In the genomic region with DNA sequence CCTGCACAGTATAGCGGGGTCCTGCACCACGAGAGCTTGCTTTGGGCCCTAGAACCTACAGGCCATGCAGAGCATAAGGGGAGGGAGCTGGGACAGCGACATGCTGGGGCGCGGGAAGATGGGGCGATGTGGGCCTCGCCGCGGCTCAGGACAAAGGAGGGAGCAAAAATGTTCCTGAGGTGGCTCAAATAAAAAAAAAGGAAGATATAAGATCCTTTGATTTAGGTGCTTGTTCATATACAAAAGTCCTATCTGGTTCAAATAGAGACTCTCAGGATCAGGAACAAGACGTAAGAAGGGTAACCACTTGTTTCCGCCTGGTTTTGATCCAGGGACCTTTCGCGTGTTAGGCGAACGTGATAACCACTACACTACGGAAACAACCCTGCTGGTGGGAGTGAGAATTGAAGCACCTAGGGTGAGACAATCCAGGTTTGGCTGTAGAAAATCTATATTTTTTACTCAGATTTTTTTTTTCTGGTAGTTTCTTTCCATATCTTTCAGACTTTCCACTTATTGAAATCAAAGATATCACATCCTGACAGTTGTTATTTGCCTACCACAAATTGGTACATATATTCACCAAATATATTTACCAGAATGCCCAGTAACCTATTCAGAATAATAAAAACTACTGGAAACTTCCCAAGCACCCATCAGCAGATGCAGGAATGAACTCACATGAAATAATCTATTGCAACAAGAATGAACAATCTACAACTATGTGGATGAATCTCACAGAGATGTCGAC, we compare ENCODE assay signal across 8 cellular contexts.
DNase-seq lines count a peak whose midpoint lies in the region; ATAC-seq and TF ChIP-seq lines count a peak whose summit lies in the region.

No MANE protein-coding gene starts in this region.

- TF ChIP-seq EP300 in upper lobe of left lung (IDR thresholded peaks at IDR 0.05): no peak

- H3K27ac ChIP-seq in breast epithelium (no peak overlapping the region), upper lobe of left lung (no peak overlapping the region)

- H3K27me3 Mint-ChIP-seq in MCF 10A (ENCODE audit: insufficient read depth, unreplicated experiment): no peaks in the 10 kb centered on the region
- H3K27me3 Mint-ChIP-seq in activated T-helper 2 cell treated with anti-CD3 and anti-CD28 coated beads, Interferon-gamma antibody, Interleukin-2, Interleukin-4, amounts not matched to agents 10 μg/mL and 5 μg/mL and 100 μg/mL, durations not matched to agents 14 hours and 24 hours and 36 hours (ENCODE audit: low read depth): peaks cover 22% of the 10 kb centered on the region

- BruUV-seq in MCF 10A (replicated peaks; lab: Mats Ljungman, UMichigan): no TSS peak

- H3K4me1 ChIP-seq in breast epithelium: no peaks in the 10 kb centered on the region
- H3K4me1 ChIP-seq in upper lobe of left lung: no peaks in the 10 kb centered on the region

- 9 to 13% methylated on average over 17 of the region's 17 CpGs for WGBS in upper lobe of left lung, 2 donors

- DNase-seq in MCF 10A (ENCODE audit: unreplicated experiment) (peak; percentile 83), breast epithelium (ENCODE audit: low spot score in 2 of 2) (no peak), NCI-H2081 treated with DMSO at 0.1 percent for 48 hours (lab: John Stamatoyannopoulos, UW) (peak; percentile 32), kidney tubule cell (ENCODE audit: low spot score) (peak; percentile 87), upper lobe of left lung (no peak)
- peak; percentile 31 for DNase-seq in activated T-helper 2 cell treated with anti-CD3 and anti-CD28 coated beads, Interferon-gamma antibody, Interleukin-2, Interleukin-4, amounts not matched to agents 10 μg/mL and 5 μg/mL and 100 μg/mL, durations not matched to agents 14 hours and 24 hours and 36 hours (ENCODE audit: low spot score)

- CTCF ChIA-PET in MCF 10A (lab: Yijun Ruan, JAX): interaction anchor here (0.7 kb wide), 1 partner anchor 863 kb away, joined by 3 read pairs; no protein-coding TSS in a partner anchor

- ATAC-seq in upper lobe of left lung (ENCODE audit: low FRiP score in 2 of 2) (no peak), GM19452 (IDR thresholded peaks at IDR 0.05; ENCODE audit: unreplicated experiment) (no peak), GM18861 (IDR thresholded peaks at IDR 0.05; ENCODE audit: unreplicated experiment) (no peak)

- no peaks in the 10 kb centered on the region for H3K36me3 Mint-ChIP-seq in MCF 10A (ENCODE audit: insufficient read depth, unreplicated experiment)
- H3K36me3 Mint-ChIP-seq in activated T-helper 2 cell treated with anti-CD3 and anti-CD28 coated beads, Interferon-gamma antibody, Interleukin-2, Interleukin-4, amounts not matched to agents 10 μg/mL and 5 μg/mL and 100 μg/mL, durations not matched to agents 14 hours and 24 hours and 36 hours (ENCODE audit: low read depth): no peaks in the 10 kb centered on the region

- H3K4me3 ChIP-seq in breast epithelium: no peak overlapping the region
- H3K4me3 ChIP-seq in upper lobe of left lung: no peak overlapping the region

- H3K9me3 ChIP-seq in breast epithelium: peaks cover 5 to 9% of the 10 kb centered on the region in 2 donors
- peaks cover 0 to 11% (median 0%) of the 10 kb centered on the region in 4 donors for H3K9me3 ChIP-seq in upper lobe of left lung

- no peaks in the 10 kb centered on the region for H3K9me3 Mint-ChIP-seq in MCF 10A (ENCODE audit: unreplicated experiment)
- peaks cover 8% of the 10 kb centered on the region for H3K9me3 Mint-ChIP-seq in activated T-helper 2 cell treated with anti-CD3 and anti-CD28 coated beads, Interferon-gamma antibody, Interleukin-2, Interleukin-4, amounts not matched to agents 10 μg/mL and 5 μg/mL and 100 μg/mL, durations not matched to agents 14 hours and 24 hours and 36 hours

- H3K36me3 ChIP-seq in breast epithelium (no peaks in the 10 kb centered on the region), upper lobe of left lung (no peaks in the 10 kb centered on the region)

- no peak for TF ChIP-seq POLR2A in breast epithelium (IDR thresholded peaks at IDR 0.05)
- no peak for TF ChIP-seq POLR2A in upper lobe of left lung (IDR thresholded peaks at IDR 0.05)

- TF ChIP-seq CTCF in MCF 10A (IDR thresholded peaks at IDR 0.05; ENCODE audit: unreplicated experiment) (no peak), breast epithelium (IDR thresholded peaks at IDR 0.05) (no peak), upper lobe of left lung (IDR thresholded peaks at IDR 0.05) (no peak)

- POLR2A ChIA-PET in MCF 10A (lab: Yijun Ruan, JAX): no interaction called here

- H3K4me3 Mint-ChIP-seq in MCF 10A (ENCODE audit: unreplicated experiment): peak overlapping the region; percentile 36
- no peak overlapping the region for H3K4me3 Mint-ChIP-seq in activated T-helper 2 cell treated with anti-CD3 and anti-CD28 coated beads, Interferon-gamma antibody, Interleukin-2, Interleukin-4, amounts not matched to agents 10 μg/mL and 5 μg/mL and 100 μg/mL, durations not matched to agents 14 hours and 24 hours and 36 hours (ENCODE audit: low read depth)

- intact Hi-C loops in MCF 10A (cut with micrococcal nuclease): no loop called here
- intact Hi-C loops in breast epithelium (cut with DNase I; ENCODE audit: low total_unique reads): no loop called here
- intact Hi-C loops in activated T-helper 2 cell treated with anti-CD3 and anti-CD28 coated beads, Interferon-gamma antibody, Interleukin-2, Interleukin-4, amounts not matched to agents 10 μg/mL and 5 μg/mL and 100 μg/mL, durations not matched to agents 14 hours and 24 hours and 36 hours (cut with micrococcal nuclease): no loop called here

- H3K27me3 ChIP-seq in breast epithelium (peaks cover 0 to 50% of the 10 kb centered on the region in 2 donors), upper lobe of left lung (peaks cover 0 to 8% (median 3%) of the 10 kb centered on the region in 4 donors)

- H3K27ac Mint-ChIP-seq in MCF 10A (ENCODE audit: low read depth, unreplicated experiment): no peak overlapping the region
- H3K27ac Mint-ChIP-seq in activated T-helper 2 cell treated with anti-CD3 and anti-CD28 coated beads, Interferon-gamma antibody, Interleukin-2, Interleukin-4, amounts not matched to agents 10 μg/mL and 5 μg/mL and 100 μg/mL, durations not matched to agents 14 hours and 24 hours and 36 hours: no peak overlapping the region

- H3K4me1 Mint-ChIP-seq in MCF 10A (ENCODE audit: insufficient read depth, unreplicated experiment): peaks cover 6% of the 10 kb centered on the region
- H3K4me1 Mint-ChIP-seq in activated T-helper 2 cell treated with anti-CD3 and anti-CD28 coated beads, Interferon-gamma antibody, Interleukin-2, Interleukin-4, amounts not matched to agents 10 μg/mL and 5 μg/mL and 100 μg/mL, durations not matched to agents 14 hours and 24 hours and 36 hours (ENCODE audit: low read depth): peaks cover 5% of the 10 kb centered on the region

Comparison
In these comparisons a context has a peak if more than half of its experiments do, and no peak if none do; other contexts are left out.
1. DNase-seq: peak in MCF 10A (single experiment), NCI-H2081 treated with DMSO at 0.1 percent for 48 hours (single experiment), activated T-helper 2 cell treated with anti-CD3 and anti-CD28 coated beads, Interferon-gamma antibody, Interleukin-2, Interleukin-4, amounts not matched to agents 10 μg/mL and 5 μg/mL and 100 μg/mL, durations not matched to agents 14 hours and 24 hours and 36 hours (single experiment) and kidney tubule cell (single experiment); none in breast epithelium (0 of 2) and upper lobe of left lung (0 of 2).